In genomic region chr11:9653871-9654270, GRCh38 we compare ENCODE assay signal across 8 cellular contexts.
"Had no signal": no experiment of that assay in that cellular context is flagged by ENCODE, and none has a peak within 500 bp of the region (broad histone marks: within the 10 kb centered on the region; RNA-seq: fewer than 3 reads in every experiment).

No MANE protein-coding gene starts in this region.

- ATAC-seq: GM12878 had no signal

- FAIRE-seq: G401.6, GM12878, GM12891, GM12892, GM18507, GM19239 had no signal

- H3K4me3 ChIP-seq: GM12878 had no signal

- DNase-seq: GDM1, GF-D8 had no signal
